ENCODE assay signal across 21 cellular contexts in the genomic region with DNA sequence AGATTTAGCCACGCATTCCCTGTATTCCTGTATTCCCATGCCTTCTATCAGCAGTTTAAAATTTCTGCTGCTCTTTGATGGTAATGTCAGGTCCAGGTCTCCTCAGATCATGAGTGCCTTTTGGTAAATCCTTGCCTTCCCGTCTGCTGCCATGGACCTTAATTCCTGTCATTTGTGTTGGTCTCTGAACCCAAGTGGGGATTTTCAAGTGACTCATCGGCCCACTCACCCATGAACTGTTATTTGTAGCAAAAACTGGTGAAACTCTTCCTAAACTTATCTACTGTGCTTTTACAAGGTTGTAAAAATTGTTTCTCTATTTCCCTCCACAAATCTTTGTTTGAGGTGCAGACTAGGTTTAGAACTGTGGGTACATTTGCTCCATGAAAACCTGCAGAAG. TPM values are rescaled to one million over a fixed set of nuclear protein-coding genes. Genes with fewer than 3 reads are reported as not detected.
DNase-seq lines count a peak whose midpoint lies in the region; ATAC-seq, FAIRE-seq and TF ChIP-seq lines count a peak whose summit lies in the region.
"Had no signal": no experiment of that assay in that cellular context is flagged by ENCODE, and none has a peak within 500 bp of the region (broad histone marks: within the 10 kb centered on the region; RNA-seq: fewer than 3 reads in every experiment).

No MANE protein-coding gene starts in this region.

- intact Hi-C loops in endothelial cell of umbilical vein (cut with micrococcal nuclease) (loop anchor here (1.0 kb wide), 2 partner anchors 47 to 62 kb away; a partner anchor contains a TSS), psoas muscle (cut with DNase I) (loop anchor here in 1 of 2 donors (5.0 kb wide), 1 partner anchor 131 kb away; a partner anchor contains a TSS), stomach (cut with DNase I; ENCODE audit: low total_unique reads) (no loop called here)

- no peak for TF ChIP-seq EP300 in stomach (IDR thresholded peaks at IDR 0.05)

- in situ Hi-C loops in GM13976 (cut with MboI; ENCODE audit: low sequenced_read_pairs, unreplicated experiment): no loop called here

- H3K27ac ChIP-seq in endothelial cell of umbilical vein (ENCODE audit: insufficient read depth, low read depth, low read length) (peak overlapping the region; percentile 52), psoas muscle (peak overlapping the region; percentile 12), stomach (no peak overlapping the region)
- H3K27ac ChIP-seq: epithelial cell of prostate, KMS-11, sigmoid colon, testis, uterus had no signal

- no peaks in the 10 kb centered on the region for H3K9me1 ChIP-seq in endothelial cell of umbilical vein (replicated peaks; ENCODE audit: control insufficient read depth, extremely low read depth, insufficient read depth, low read length)

- H3K9me3 ChIP-seq in endothelial cell of umbilical vein (replicated peaks; ENCODE audit: control insufficient read depth, insufficient read depth, low read length): no peaks in the 10 kb centered on the region
- H3K9me3 ChIP-seq in psoas muscle: no peaks in the 10 kb centered on the region
- H3K9me3 ChIP-seq in stomach: no peaks in the 10 kb centered on the region
- H3K9me3 ChIP-seq: sigmoid colon, testis, uterus had no signal

- DNase-seq in GM12865 (ENCODE audit: low read depth) (peak; percentile 24), endothelial cell of umbilical vein (ENCODE audit: low read depth, low spot score) (peak; percentile 31), psoas muscle (no peak), stomach (no peak), GM13976 (ENCODE audit: low spot score) (no peak)
- DNase-seq in activated naive CD4-positive, alpha-beta T cell treated with anti-CD3 and anti-CD28 coated beads, Interleukin-2, amount 10 ng/mL, durations not matched to agents 7 days and 5 days: no peak
- DNase-seq: activated CD4-positive, CD25-positive, alpha-beta regulatory T cell; activated naive CD4-positive, alpha-beta T cell treated with Interleukin-2 at 50 U/mL for 16 hours; activated T-cell treated with anti-CD3 and anti-CD28 coated beads, Interleukin-2, amount 50 U/mL, for 72 hours; DND-41; GOT3; NCI-H1417; NCI-H2029 treated with DMSO at 0.1 percent for 48 hours; NCI-H69; sigmoid colon; stimulated activated naive CD4-positive, alpha-beta T cell treated with Interleukin-2 at 50 U/mL for 16 hours; testis; uterus had no signal

- no TSS peak for BruUV-seq in endothelial cell of umbilical vein (replicated peaks; lab: Mats Ljungman, UMichigan)

- TF ChIP-seq CTCF in GM12865 (IDR thresholded peaks at IDR 0.05; ENCODE audit: insufficient read depth, low read depth, low read length, missing control alignments) (no peak), endothelial cell of umbilical vein (IDR thresholded peaks at IDR 0.05; ENCODE audit: extremely low read depth in 1 of 2, insufficient read depth in 1 of 2, low read depth in 1 of 2, low read length in 2 of 2) (no peak), psoas muscle (IDR thresholded peaks at IDR 0.05) (no peak), stomach (IDR thresholded peaks at IDR 0.05) (no peak), GM13976 (IDR thresholded peaks at IDR 0.05; ENCODE audit: borderline replicate concordance, control extremely low read depth, extremely low read depth, insufficient read depth, missing control alignments) (no peak)

- H3K9me3 Mint-ChIP-seq in activated naive CD4-positive, alpha-beta T cell treated with anti-CD3 and anti-CD28 coated beads, Interleukin-2, amount 10 ng/mL, durations not matched to agents 7 days and 5 days: no peaks in the 10 kb centered on the region
- H3K9me3 Mint-ChIP-seq: activated T-cell treated with anti-CD3 and anti-CD28 coated beads, Interleukin-2, amount 50 U/mL, for 72 hours had no signal

- H3K4me2 ChIP-seq in endothelial cell of umbilical vein (ENCODE audit: insufficient read depth, low read length): no peak overlapping the region
- H3K4me2 ChIP-seq: KMS-11 had no signal

- WGBS in psoas muscle, 3 donors: 58 to 72% (median 61%) methylated on average over 3 of the region's 3 CpGs
- 81 to 98% (median 86%) methylated on average over 3 of the region's 3 CpGs for WGBS in stomach, 5 donors

- H3K4me1 ChIP-seq in endothelial cell of umbilical vein (ENCODE audit: control insufficient read depth, extremely low read depth, insufficient read depth, low read length): peaks cover 16% of the 10 kb centered on the region
- no peaks in the 10 kb centered on the region for H3K4me1 ChIP-seq in psoas muscle
- H3K4me1 ChIP-seq in stomach: no peaks in the 10 kb centered on the region
- H3K4me1 ChIP-seq: sigmoid colon, uterus had no signal

- H3K27me3 ChIP-seq in endothelial cell of umbilical vein (ENCODE audit: control insufficient read depth in 2 of 2, insufficient read depth in 2 of 2, low read length in 2 of 2) (no peaks in the 10 kb centered on the region), psoas muscle (ENCODE audit: insufficient read depth in 3 of 3, low read length in 2 of 3) (no peaks in the 10 kb centered on the region), stomach (no peaks in the 10 kb centered on the region)
- H3K27me3 ChIP-seq: sigmoid colon, testis, uterus had no signal

- no peak overlapping the region for H2AFZ ChIP-seq in endothelial cell of umbilical vein (ENCODE audit: low read depth, low read length)

- no peaks in the 10 kb centered on the region for H3K4me1 Mint-ChIP-seq in activated naive CD4-positive, alpha-beta T cell treated with anti-CD3 and anti-CD28 coated beads, Interleukin-2, amount 10 ng/mL, durations not matched to agents 7 days and 5 days

- POLR2A ChIA-PET in endothelial cell of umbilical vein (lab: Charles Lee): no interaction called here

- no peak overlapping the region for H3K9ac ChIP-seq in endothelial cell of umbilical vein (replicated peaks; ENCODE audit: extremely low read depth, insufficient read depth, low read length)
- H3K9ac ChIP-seq: KMS-11 had no signal

- no peak for TF ChIP-seq POLR2A in endothelial cell of umbilical vein (IDR thresholded peaks at IDR 0.05; ENCODE audit: low read depth, low read length)
- TF ChIP-seq POLR2A in stomach (IDR thresholded peaks at IDR 0.05): no peak

- no peak overlapping the region for H3K27ac Mint-ChIP-seq in activated naive CD4-positive, alpha-beta T cell treated with anti-CD3 and anti-CD28 coated beads, Interleukin-2, amount 10 ng/mL, durations not matched to agents 7 days and 5 days
- H3K27ac Mint-ChIP-seq: activated T-cell treated with anti-CD3 and anti-CD28 coated beads, Interleukin-2, amount 50 U/mL, for 72 hours had no signal

- H3K4me3 ChIP-seq in GM12865 (ENCODE audit: low read depth, low read length) (no peak overlapping the region), endothelial cell of umbilical vein (replicated peaks in 1 of 3; ENCODE audit: insufficient read depth in 1 of 3, low read depth in 1 of 3, low read length in 3 of 3) (no peak overlapping the region), psoas muscle (no peak overlapping the region), stomach (no peak overlapping the region)
- H3K4me3 ChIP-seq: sigmoid colon, testis, uterus had no signal

- peak; percentile 54 for ATAC-seq in GM21717 (IDR thresholded peaks at IDR 0.05; ENCODE audit: unreplicated experiment)
- ATAC-seq in psoas muscle: no peak

- H3K36me3 ChIP-seq in endothelial cell of umbilical vein (ENCODE audit: control insufficient read depth in 2 of 2, extremely low read depth in 1 of 2, insufficient read depth in 2 of 2, low read length in 2 of 2): no peaks in the 10 kb centered on the region
- peaks cover 0 to 99% of the 10 kb centered on the region in 2 donors for H3K36me3 ChIP-seq in psoas muscle (ENCODE audit: insufficient read depth in 1 of 2, low read depth in 1 of 2)
- peaks cover 0 to 10% (median 0%) of the 10 kb centered on the region in 4 donors for H3K36me3 ChIP-seq in stomach
- H3K36me3 ChIP-seq: sigmoid colon, uterus had no signal

- no peak for FAIRE-seq in endothelial cell of umbilical vein (lab: Jason Lieb, UNC)

- dilution Hi-C loops in endothelial cell of umbilical vein (cut with MboI; ENCODE audit: extremely low pct_ligation_motif_present, low sequenced_read_pairs): no loop called here

- no peaks in the 10 kb centered on the region for H3K27me3 Mint-ChIP-seq in activated naive CD4-positive, alpha-beta T cell treated with anti-CD3 and anti-CD28 coated beads, Interleukin-2, amount 10 ng/mL, durations not matched to agents 7 days and 5 days

- CTCF ChIA-PET in endothelial cell of umbilical vein (lab: Charles Lee): no interaction called here
- CTCF ChIA-PET in activated naive CD4-positive, alpha-beta T cell treated with anti-CD3 and anti-CD28 coated beads, Interleukin-2, amount 10 ng/mL, durations not matched to agents 7 days and 5 days (lab: Charles Lee): no interaction called here

- H3K36me3 Mint-ChIP-seq in activated naive CD4-positive, alpha-beta T cell treated with anti-CD3 and anti-CD28 coated beads, Interleukin-2, amount 10 ng/mL, durations not matched to agents 7 days and 5 days: no peaks in the 10 kb centered on the region

- no peaks in the 10 kb centered on the region for H4K20me1 ChIP-seq in endothelial cell of umbilical vein (replicated peaks; ENCODE audit: control insufficient read depth, extremely low read depth, insufficient read depth, low read length)

- no peaks in the 10 kb centered on the region for H3K79me2 ChIP-seq in endothelial cell of umbilical vein (ENCODE audit: control insufficient read depth, insufficient read depth, low read length)

- H3K4me3 Mint-ChIP-seq in activated naive CD4-positive, alpha-beta T cell treated with anti-CD3 and anti-CD28 coated beads, Interleukin-2, amount 10 ng/mL, durations not matched to agents 7 days and 5 days: no peak overlapping the region
- H3K4me3 Mint-ChIP-seq: activated T-cell treated with anti-CD3 and anti-CD28 coated beads, Interleukin-2, amount 50 U/mL, for 72 hours had no signal

TF ChIP-seq in endothelial cell of umbilical vein, 7 proteins besides CTCF, POLR2A, EP300 and RAD21 (continues in another document):
- TF ChIP-seq EZH2 (IDR thresholded peaks at IDR 0.05; ENCODE audit: borderline replicate concordance, low read depth, low read length, severe bottlenecking) (no peak), FOS (IDR thresholded peaks at IDR 0.05; ENCODE audit: borderline replicate concordance, insufficient read depth, low read length) (no peak), MYC (IDR thresholded peaks at IDR 0.05; ENCODE audit: low read depth, low read length) (no peak)

RNA-seq across cellular contexts. Expression of a gene that starts 47.4 kb away (rescaled TPM):
- total RNA-seq in endothelial cell of umbilical vein (0.28 and 0.55 TPM in 2 replicates), psoas muscle (1,000 to 10,000 TPM; 2,645 to 4,645 (median 3,147) TPM), stomach (10 to 100 TPM in 1 of 5 donors, 1 to 10 TPM in 1, under 1 TPM in 2, not detected in 1; 0.58 to 17.4 (median 3.6) TPM)
- polyA plus RNA-seq in endothelial cell of umbilical vein (0.22 and 0.33 TPM in 2 replicates), psoas muscle (1,000 to 10,000 TPM in 1 of 3 donors, 100 to 1,000 TPM in 2; 792 to 1,560 (median 952) TPM), stomach (1 to 10 TPM in 2 of 3 donors, under 1 TPM in 1; 0.37 to 2.6 (median 1.9) TPM)
- 0.05 and 0.16 TPM in 2 replicates for polyA plus RNA-seq in endothelial cell of umbilical vein (2011; cell fraction: cytosol; rRNA removed)
- 2.6 and 3.4 TPM in 2 replicates for polyA plus RNA-seq in endothelial cell of umbilical vein (2011; cell fraction: nucleus; rRNA removed)
- 1.2 and 2.0 TPM in 2 replicates for polyA plus RNA-seq in endothelial cell of umbilical vein (2012)
- polyA minus RNA-seq in endothelial cell of umbilical vein: 0.15 and 0.19 TPM in 2 replicates
- polyA minus RNA-seq in endothelial cell of umbilical vein (2011; cell fraction: cytosol; rRNA and poly(A)+ RNA removed): not detected
- polyA minus RNA-seq in endothelial cell of umbilical vein (2011; cell fraction: nucleus; rRNA and poly(A)+ RNA removed): 0.43 and 0.82 TPM in 2 replicates

Comparison
In these comparisons a context has a peak if more than half of its experiments do, and no peak if none do; other contexts are left out.
1. DNase-seq: peak in GM12865 (single experiment) and endothelial cell of umbilical vein (single experiment); none in psoas muscle (0 of 2), stomach (single experiment), activated naive CD4-positive, alpha-beta T cell treated with anti-CD3 and anti-CD28 coated beads, Interleukin-2, amount 10 ng/mL, durations not matched to agents 7 days and 5 days (single experiment) and GM13976 (single experiment).
2. H3K27ac ChIP-seq: peak in endothelial cell of umbilical vein (single experiment) and psoas muscle (single experiment); none in stomach (0 of 5).
3. RNA of a gene that starts 47.4 kb away (total RNA-seq): 2,645 to 4,645 TPM in psoas muscle; 0.58 to 17.4 TPM in stomach and 0.28 to 0.55 TPM in endothelial cell of umbilical vein; every median in the first group is over 100 times any median in the second.